ENCODE assay signal across 8 cellular contexts in genomic region chr6:32968093-32968769, GRCh38. TPM values are rescaled to one million over a fixed set of nuclear protein-coding genes. Genes with fewer than 3 reads are reported as not detected.
A peak's percentile ranks its signal among the peaks of the same experiment; 100 is the strongest.
DNase-seq lines count a peak whose midpoint lies in the region; ATAC-seq and TF ChIP-seq lines count a peak whose summit lies in the region.

TSS of gene BRD2 (plus strand) at chr6:32968594. CDS start at chr6:32972899, 4,305 bp downstream.

- H3K4me3 ChIP-seq in SU-DHL-6 (ENCODE audit: insufficient read depth, low read length, poor library complexity, severe bottlenecking) (peak within 1 kb of the TSS; percentile 75), ovary (peak within 1 kb of the TSS; percentile 54), thymus (ENCODE audit: low read length) (peak within 1 kb of the TSS; percentile 87)

- H3K4me3 Mint-ChIP-seq in activated naive CD8-positive, alpha-beta T cell treated with anti-CD3 and anti-CD28 coated beads, Interleukin-2, amount 10 ng/mL, durations not matched to agents 7 days and 5 days, result peak within 1 kb of the TSS; percentile 89

- POLR2A ChIA-PET in activated naive CD8-positive, alpha-beta T cell treated with anti-CD3 and anti-CD28 coated beads, Interleukin-2, amount 10 ng/mL, durations not matched to agents 7 days and 5 days (lab: Charles Lee), result interaction anchor here (1.0 to 12.7 kb wide), 12 partner anchors 9 to 309 kb away, joined by 3 to 323 read pairs (median 23); partner anchors contain the start of genes B3GALT4, HLA-DMA, HLA-DMB and PSMB8

- intact Hi-C loops in head of caudate nucleus (cut with DNase I), result no loop called here
- intact Hi-C loops in ovary (cut with DNase I), result no loop called here

- H3F3A ChIP-seq in SU-DHL-6 (ENCODE audit: insufficient read depth), result peaks cover 65% of the 10 kb centered on the region

- TF ChIP-seq CTCF in SU-DHL-6 (IDR thresholded peaks at IDR 0.05; ENCODE audit: insufficient read depth, low read length, poor library complexity, severe bottlenecking), result no peak
- peak in 1 of 3 donors; percentile 20 for TF ChIP-seq CTCF in ovary (IDR thresholded peaks at IDR 0.05)

- H3K27me3 Mint-ChIP-seq in activated naive CD8-positive, alpha-beta T cell treated with anti-CD3 and anti-CD28 coated beads, Interleukin-2, amount 10 ng/mL, durations not matched to agents 7 days and 5 days, result no peaks in the 10 kb centered on the region

- peaks cover 1% of the 10 kb centered on the region; the same call in 1 of the 2 replicates for H4K20me1 ChIP-seq in SU-DHL-6 (ENCODE audit: low read depth, low read length)

- H3K27me3 ChIP-seq in SU-DHL-6 (ENCODE audit: low read length) (no peaks in the 10 kb centered on the region), ovary (no peaks in the 10 kb centered on the region), thymus (ENCODE audit: control insufficient read depth, insufficient read depth) (no peaks in the 10 kb centered on the region)

- no peaks in the 10 kb centered on the region for H3K9me3 Mint-ChIP-seq in activated naive CD8-positive, alpha-beta T cell treated with anti-CD3 and anti-CD28 coated beads, Interleukin-2, amount 10 ng/mL, durations not matched to agents 7 days and 5 days

- TF ChIP-seq POLR2A in ovary (IDR thresholded peaks at IDR 0.05), result peak; percentile 98

- TF ChIP-seq EP300 in ovary (IDR thresholded peaks at IDR 0.05), result peak; percentile 30

- H3K9me3 ChIP-seq in SU-DHL-6 (ENCODE audit: insufficient read depth, low read length) (no peaks in the 10 kb centered on the region), ovary (no peaks in the 10 kb centered on the region), thymus (ENCODE audit: control insufficient read depth) (no peaks in the 10 kb centered on the region)

- H3K27ac ChIP-seq in SU-DHL-6 (ENCODE audit: low read depth, low read length) (peak within 1 kb of the TSS; percentile 97), ovary (peak within 1 kb of the TSS; percentile 95 to 98), thymus (ENCODE audit: low read depth) (peak within 1 kb of the TSS; percentile 98)

- ATAC-seq in HG02588 (IDR thresholded peaks at IDR 0.05; ENCODE audit: unreplicated experiment), result peak; percentile 31
- ATAC-seq in activated naive CD8-positive, alpha-beta T cell treated with anti-CD3 and anti-CD28 coated beads, Interleukin-2, amount 10 ng/mL, durations not matched to agents 7 days and 5 days (ENCODE audit: low read depth), result peak; percentile 53

- peaks cover 13% of the 10 kb centered on the region for H3K36me3 ChIP-seq in SU-DHL-6 (ENCODE audit: low read length)
- H3K36me3 ChIP-seq in ovary, result no peaks in the 10 kb centered on the region
- H3K36me3 ChIP-seq in thymus (ENCODE audit: control insufficient read depth, insufficient read depth), result peaks cover 5% of the 10 kb centered on the region

- peak; percentile 96 for DNase-seq in ELR (ENCODE audit: low read depth)
- peak; percentile 93 for DNase-seq in NCI-H1105 treated with DMSO at 0.1 percent for 48 hours (lab: John Stamatoyannopoulos, UW)
- DNase-seq in activated naive CD8-positive, alpha-beta T cell treated with anti-CD3 and anti-CD28 coated beads, Interleukin-2, amount 10 ng/mL, durations not matched to agents 7 days and 5 days, result peak; percentile 97
- peak; percentile 83 to 98 (median 96) for DNase-seq in head of caudate nucleus
- DNase-seq in ovary, result peak; percentile 97 to 98 (median 98)

- peak within 1 kb of the TSS; percentile 84 for H3K27ac Mint-ChIP-seq in activated naive CD8-positive, alpha-beta T cell treated with anti-CD3 and anti-CD28 coated beads, Interleukin-2, amount 10 ng/mL, durations not matched to agents 7 days and 5 days

- H3K9ac ChIP-seq in SU-DHL-6 (ENCODE audit: low read length), result peak within 1 kb of the TSS; percentile 95

- H3K4me2 ChIP-seq in SU-DHL-6 (ENCODE audit: low read depth, low read length, poor library complexity, severe bottlenecking), result peak within 1 kb of the TSS; percentile 94

- peaks cover 31% of the 10 kb centered on the region for H3K36me3 Mint-ChIP-seq in activated naive CD8-positive, alpha-beta T cell treated with anti-CD3 and anti-CD28 coated beads, Interleukin-2, amount 10 ng/mL, durations not matched to agents 7 days and 5 days

- H3K79me2 ChIP-seq in SU-DHL-6 (ENCODE audit: insufficient read depth, low read length), result peaks cover 48% of the 10 kb centered on the region

- H2AFZ ChIP-seq in SU-DHL-6 (ENCODE audit: low read depth, low read length, severe bottlenecking), result peak within 1 kb of the TSS; percentile 31

- H3K9me2 ChIP-seq in SU-DHL-6 (replicated peaks; ENCODE audit: insufficient read depth, low read length), result no peaks in the 10 kb centered on the region

- H3K4me1 Mint-ChIP-seq in activated naive CD8-positive, alpha-beta T cell treated with anti-CD3 and anti-CD28 coated beads, Interleukin-2, amount 10 ng/mL, durations not matched to agents 7 days and 5 days, result peaks cover 35% of the 10 kb centered on the region

- peaks cover 4% of the 10 kb centered on the region for H3K4me1 ChIP-seq in ovary (ENCODE audit: insufficient read depth)
- peaks cover 5% of the 10 kb centered on the region for H3K4me1 ChIP-seq in thymus (ENCODE audit: control insufficient read depth, insufficient read depth, low read length)

- 0% methylated on average over 37 to 55 of the region's 55 CpGs for WGBS in ovary, 3 donors
- WGBS in thymus, result under 1% methylated on average over 55 of the region's 55 CpGs

RNA-seq across cellular contexts. Expression of gene BRD2, which starts in this region (rescaled TPM):
- 100 to 1,000 TPM; 365 to 371 TPM for total RNA-seq in activated naive CD8-positive, alpha-beta T cell treated with anti-CD3 and anti-CD28 coated beads, Interleukin-2, amount 10 ng/mL, durations not matched to agents 7 days and 5 days
- 100 to 1,000 TPM; 106 to 196 (median 163) TPM for total RNA-seq in ovary
- polyA plus RNA-seq in ovary (100 to 1,000 TPM; 128 to 301 TPM), thymus (119 TPM)

Comparison
In these comparisons a context has a peak if more than half of its experiments do, and no peak if none do; other contexts are left out.
1. Peak in every context shown above with its lines: DNase-seq, ATAC-seq, H3K4me3 ChIP-seq and H3K27ac ChIP-seq.